ENCODE assay signal across 1 cellular context in the genomic region with DNA sequence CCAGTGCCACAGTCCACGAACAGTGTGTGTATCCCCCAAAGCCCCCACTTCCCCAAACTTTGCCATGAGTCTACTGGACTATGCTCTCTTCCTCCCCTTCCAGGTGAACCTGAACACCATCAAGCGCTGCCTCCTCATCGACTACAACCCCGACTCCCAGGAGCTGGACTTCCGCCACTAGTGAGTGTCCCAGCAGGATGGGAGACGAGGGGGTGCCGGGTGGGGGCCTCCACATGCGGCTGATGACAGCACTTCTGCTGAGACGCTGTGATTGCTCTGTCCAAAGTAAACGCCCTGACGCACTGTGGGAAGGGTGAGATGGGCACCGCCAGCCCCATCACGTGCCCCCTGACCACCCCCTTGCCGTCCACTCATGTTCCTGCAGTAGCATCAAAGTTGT.
TF ChIP-seq lines count a peak whose summit lies in the region.

No MANE protein-coding gene starts in this region.

TF ChIP-seq in HEK293T, 16 proteins besides CTCF, POLR2A, EP300 and RAD21:
- TF ChIP-seq FOXM1 (IDR thresholded peaks at IDR 0.05; ENCODE audit: borderline replicate concordance) (no peak), SP1 (IDR thresholded peaks at IDR 0.05) (no peak), TARDBP (IDR thresholded peaks at IDR 0.05) (no peak), ARNT (IDR thresholded peaks at IDR 0.05) (no peak), FOXA1 (IDR thresholded peaks at IDR 0.05) (no peak), LEF1 (IDR thresholded peaks at IDR 0.05; ENCODE audit: borderline replicate concordance) (no peak), BHLHE40 (IDR thresholded peaks at IDR 0.05; ENCODE audit: borderline replicate concordance) (no peak), L3MBTL2 (conservative IDR thresholded peaks at IDR 0.05) (no peak), ELF4 (IDR thresholded peaks at IDR 0.05) (no peak), NFRKB (IDR thresholded peaks at IDR 0.05) (no peak), ZNF384 (IDR thresholded peaks at IDR 0.05) (no peak), SUZ12 (IDR thresholded peaks at IDR 0.05) (no peak), FOXK2 (IDR thresholded peaks at IDR 0.05) (no peak), HDGF (IDR thresholded peaks at IDR 0.05; ENCODE audit: borderline replicate concordance) (no peak), CTBP1 (IDR thresholded peaks at IDR 0.05; ENCODE audit: borderline replicate concordance) (no peak)
- TF ChIP-seq, protein P1, sequence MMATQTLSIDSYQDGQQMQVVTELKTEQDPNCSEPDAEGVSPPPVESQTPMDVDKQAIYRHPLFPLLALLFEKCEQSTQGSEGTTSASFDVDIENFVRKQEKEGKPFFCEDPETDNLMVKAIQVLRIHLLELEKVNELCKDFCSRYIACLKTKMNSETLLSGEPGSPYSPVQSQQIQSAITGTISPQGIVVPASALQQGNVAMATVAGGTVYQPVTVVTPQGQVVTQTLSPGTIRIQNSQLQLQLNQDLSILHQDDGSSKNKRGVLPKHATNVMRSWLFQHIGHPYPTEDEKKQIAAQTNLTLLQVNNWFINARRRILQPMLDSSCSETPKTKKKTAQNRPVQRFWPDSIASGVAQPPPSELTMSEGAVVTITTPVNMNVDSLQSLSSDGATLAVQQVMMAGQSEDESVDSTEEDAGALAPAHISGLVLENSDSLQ (IDR thresholded peaks at IDR 0.05) = no peak
TF ChIP-seq in HEK293T: peak in this region for 0.
